Comparison of ENCODE assay signal across 9 cellular contexts in the genomic region with DNA sequence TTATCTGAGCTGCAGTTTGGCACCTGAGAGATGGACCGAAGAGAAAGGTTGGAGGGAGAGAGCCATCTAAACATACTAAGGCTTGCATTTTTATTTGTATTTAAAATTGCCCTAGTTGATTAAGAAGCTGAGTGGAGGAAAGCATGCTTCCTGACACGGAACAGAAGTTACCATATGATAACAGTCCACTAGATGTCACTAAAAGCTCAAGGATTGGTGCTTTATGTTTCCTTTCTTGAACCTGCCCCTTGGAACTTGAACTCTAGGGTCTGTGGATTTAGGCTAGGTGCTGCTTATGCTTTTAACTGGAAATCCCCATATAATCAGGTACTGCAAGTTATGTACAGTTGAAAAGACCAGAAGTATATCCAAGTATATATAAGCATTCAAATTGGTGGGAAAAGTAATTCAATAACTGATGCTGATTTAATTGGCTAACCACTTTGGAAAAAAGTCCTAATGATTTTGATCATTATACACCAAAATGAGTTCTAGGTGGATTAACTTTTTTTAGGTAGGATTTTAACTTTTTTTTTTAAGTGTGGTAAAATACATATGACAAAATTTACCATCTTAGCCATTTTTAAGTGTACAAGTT. TPM values are rescaled to one million over a fixed set of nuclear protein-coding genes. Genes with fewer than 3 reads are reported as not detected.
DNase-seq lines count a peak whose midpoint lies in the region; ATAC-seq and TF ChIP-seq lines count a peak whose summit lies in the region.
"Had no signal": no experiment of that assay in that cellular context is flagged by ENCODE, and none has a peak within 500 bp of the region (broad histone marks: within the 10 kb centered on the region; RNA-seq: fewer than 3 reads in every experiment).

No MANE protein-coding gene starts in this region.

- DNase-seq in NCI-H524 (lab: John Stamatoyannopoulos, UW): peak; percentile 4 to 64
- no peak for DNase-seq in NCI-H524 treated with DMSO at 0.1 percent for 48 hours (lab: John Stamatoyannopoulos, UW)
- DNase-seq in HCT116 (ENCODE audit: low read depth, low spot score): peak; percentile 50
- peak; percentile 67 for DNase-seq in NB4 (ENCODE audit: low read depth)
- DNase-seq in SW480 (ENCODE audit: low spot score): peak; percentile 64
- DNase-seq in fibroblast of villous mesenchyme (ENCODE audit: low read depth): peak; percentile 49
- DNase-seq in osteocyte (ENCODE audit: extremely low spot score, unreplicated experiment): no peak
- DNase-seq in effector CD8-positive, alpha-beta T cell (lab: John Stamatoyannopoulos, UW): no peak

- H2AFZ ChIP-seq in HCT116 (ENCODE audit: low read depth, low read length, poor library complexity, severe bottlenecking): no peak overlapping the region

- H3K4me1 Mint-ChIP-seq in osteocyte (ENCODE audit: unreplicated experiment): no peaks in the 10 kb centered on the region
- H3K4me1 Mint-ChIP-seq: CD8-positive, alpha-beta memory T cell had no signal

- H3K27ac Mint-ChIP-seq in osteocyte (ENCODE audit: unreplicated experiment): no peak overlapping the region
- H3K27ac Mint-ChIP-seq: CD8-positive, alpha-beta memory T cell had no signal

- CTCF ChIA-PET in HCT116 (lab: Charles Lee): interaction anchor here (1.0 to 2.0 kb wide), 12 partner anchors 180 to 993 kb away, joined by 3 to 12 read pairs (median 4); a partner anchor contains a TSS

- no peaks in the 10 kb centered on the region for H3K9me3 Mint-ChIP-seq in osteocyte (ENCODE audit: unreplicated experiment)
- H3K9me3 Mint-ChIP-seq: CD8-positive, alpha-beta memory T cell had no signal

- H4K20me1 ChIP-seq in HCT116 (ENCODE audit: insufficient read depth): no peaks in the 10 kb centered on the region

- TF ChIP-seq CTCF in HCT116 (IDR thresholded peaks at IDR 0.05 in 2 of 3, conservative IDR thresholded peaks at IDR 0.05 in 1 of 3; ENCODE audit: borderline replicate concordance in 1 of 3, insufficient read depth in 1 of 3, low read depth in 2 of 3, low read length in 2 of 3) (peak; percentile 46 to 74 (median 72)), NB4 (IDR thresholded peaks at IDR 0.05; ENCODE audit: low read depth, low read length) (peak; percentile 44), fibroblast of villous mesenchyme (IDR thresholded peaks at IDR 0.05; ENCODE audit: insufficient read depth, low read depth, low read length) (peak; percentile 74), osteocyte (IDR thresholded peaks at IDR 0.05) (peak; percentile 82)

- H3K36me3 Mint-ChIP-seq in osteocyte (ENCODE audit: unreplicated experiment): no peaks in the 10 kb centered on the region
- H3K36me3 Mint-ChIP-seq: CD8-positive, alpha-beta memory T cell had no signal

- H3K9me3 ChIP-seq in HCT116 (ENCODE audit: control insufficient read depth in 1 of 2, insufficient read depth in 1 of 2, low read depth in 1 of 2, low read length in 2 of 2): no peaks in the 10 kb centered on the region

- TF ChIP-seq POLR2A in HCT116 (IDR thresholded peaks at IDR 0.05; ENCODE audit: borderline replicate concordance, extremely low read depth, insufficient read depth, insufficient read length) (no peak), NB4 (IDR thresholded peaks at IDR 0.05; ENCODE audit: extremely low read depth, insufficient read length) (no peak)

- no peak overlapping the region for H3K4me3 ChIP-seq in HCT116 (replicated peaks in 1 of 2; ENCODE audit: low read depth in 1 of 2, low read length in 2 of 2)
- H3K4me3 ChIP-seq in NB4 (ENCODE audit: low read depth, low read length): no peak overlapping the region
- no peak overlapping the region for H3K4me3 ChIP-seq in fibroblast of villous mesenchyme (ENCODE audit: low read depth, low read length)

- ATAC-seq in HCT116: peak; percentile 91

- H3K79me2 ChIP-seq in HCT116 (ENCODE audit: insufficient read depth, low read length): no peaks in the 10 kb centered on the region

- BruUV-seq in HCT116 (replicated peaks; lab: Mats Ljungman, UMichigan): no TSS peak

- intact Hi-C loops in HCT116 (cut with micrococcal nuclease): loop anchor here (1.0 to 10.0 kb wide), 5 partner anchors 180 to 996 kb away; a partner anchor contains a TSS

- H3K4me2 ChIP-seq in HCT116 (ENCODE audit: low read length): no peak overlapping the region

- no peak overlapping the region for H3K4me3 Mint-ChIP-seq in osteocyte (ENCODE audit: unreplicated experiment)
- H3K4me3 Mint-ChIP-seq: CD8-positive, alpha-beta memory T cell had no signal

- H3K36me3 ChIP-seq in HCT116 (ENCODE audit: control insufficient read depth in 1 of 2, insufficient read depth in 2 of 2, low read length in 2 of 2): no peaks in the 10 kb centered on the region; a peak in 1 of 4 replicates

- no peaks in the 10 kb centered on the region for H3K4me1 ChIP-seq in HCT116 (ENCODE audit: control insufficient read depth in 1 of 2, insufficient read depth in 2 of 2, low read length in 2 of 2)

- no peak overlapping the region for H3K9ac ChIP-seq in HCT116 (ENCODE audit: low read length)

- H3K27ac ChIP-seq in HCT116 (ENCODE audit: low read depth, low read length): no peak overlapping the region

- H3K27me3 ChIP-seq in HCT116 (ENCODE audit: insufficient read depth, low read length): peaks cover 59% of the 10 kb centered on the region

- peaks cover 54% of the 10 kb centered on the region for H3K27me3 Mint-ChIP-seq in osteocyte (ENCODE audit: unreplicated experiment)

- POLR2A ChIA-PET in HCT116 (lab: Charles Lee): no interaction called here

- RAD21 ChIA-PET in HCT116 (lab: Charles Lee; ENCODE audit: low non-redundant PET in 1 of 2, low total read pairs in 2 of 2, uncharacterized antibody in 2 of 2, unreplicated experiment in 2 of 2): no interaction called here

- no peaks in the 10 kb centered on the region for H3K9me2 ChIP-seq in HCT116 (ENCODE audit: insufficient read depth)

- peak; percentile 91 for TF ChIP-seq RAD21 in HCT116 (IDR thresholded peaks at IDR 0.05; ENCODE audit: low read depth)

TF ChIP-seq in HCT116, 20 proteins besides CTCF, POLR2A, EP300 and RAD21:
- TF ChIP-seq SIN3A (IDR thresholded peaks at IDR 0.05; ENCODE audit: low read depth): no peak
- TF ChIP-seq EZH2 (IDR thresholded peaks at IDR 0.05): no peak
- no peak for TF ChIP-seq EGR1 (IDR thresholded peaks at IDR 0.05; ENCODE audit: low read depth)
- no peak for TF ChIP-seq ZNF274 (IDR thresholded peaks at IDR 0.05; ENCODE audit: low read depth, low read length)
- no peak for TF ChIP-seq CEBPB (IDR thresholded peaks at IDR 0.05; ENCODE audit: low read depth)
- TF ChIP-seq SRF (IDR thresholded peaks at IDR 0.05; ENCODE audit: low read depth): no peak
- TF ChIP-seq, protein P1, sequence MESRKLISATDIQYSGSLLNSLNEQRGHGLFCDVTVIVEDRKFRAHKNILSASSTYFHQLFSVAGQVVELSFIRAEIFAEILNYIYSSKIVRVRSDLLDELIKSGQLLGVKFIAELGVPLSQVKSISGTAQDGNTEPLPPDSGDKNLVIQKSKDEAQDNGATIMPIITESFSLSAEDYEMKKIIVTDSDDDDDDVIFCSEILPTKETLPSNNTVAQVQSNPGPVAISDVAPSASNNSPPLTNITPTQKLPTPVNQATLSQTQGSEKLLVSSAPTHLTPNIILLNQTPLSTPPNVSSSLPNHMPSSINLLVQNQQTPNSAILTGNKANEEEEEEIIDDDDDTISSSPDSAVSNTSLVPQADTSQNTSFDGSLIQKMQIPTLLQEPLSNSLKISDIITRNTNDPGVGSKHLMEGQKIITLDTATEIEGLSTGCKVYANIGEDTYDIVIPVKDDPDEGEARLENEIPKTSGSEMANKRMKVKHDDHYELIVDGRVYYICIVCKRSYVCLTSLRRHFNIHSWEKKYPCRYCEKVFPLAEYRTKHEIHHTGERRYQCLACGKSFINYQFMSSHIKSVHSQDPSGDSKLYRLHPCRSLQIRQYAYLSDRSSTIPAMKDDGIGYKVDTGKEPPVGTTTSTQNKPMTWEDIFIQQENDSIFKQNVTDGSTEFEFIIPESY (IDR thresholded peaks at IDR 0.05; ENCODE audit: extremely low read depth, insufficient replicate concordance, low read length): no peak
- TF ChIP-seq SP1 (IDR thresholded peaks at IDR 0.05; ENCODE audit: low read depth): no peak
- TF ChIP-seq ZFX (IDR thresholded peaks at IDR 0.05): no peak
TF ChIP-seq in HCT116: peak in this region for 0.

RNA-seq across cellular contexts. Expression of a gene that starts 9.5 kb away (rescaled TPM):
- 0.12 TPM for total RNA-seq in HCT116 (2021; ENCODE audit: unreplicated experiment)
- 0.03 and 0.06 TPM in 2 replicates for polyA plus RNA-seq in HCT116 (2012)
- total RNA-seq in fibroblast of villous mesenchyme: under 0.01 TPM in 1 of 2 replicates, not detected in the other
- not detected in 2 replicates for total RNA-seq in osteocyte
- total RNA-seq: CD8-positive, alpha-beta memory T cell had no signal
- polyA plus RNA-seq: CD8-positive, alpha-beta memory T cell had no signal

Comparison
In these comparisons a context has a peak if more than half of its experiments do, and no peak if none do; other contexts are left out.
1. DNase-seq: peak in NCI-H524 (2 of 2), HCT116 (single experiment), NB4 (single experiment), SW480 (single experiment) and fibroblast of villous mesenchyme (single experiment); none in NCI-H524 treated with DMSO at 0.1 percent for 48 hours (single experiment), osteocyte (single experiment) and effector CD8-positive, alpha-beta T cell (single experiment).
2. Peak in every context shown above with its lines, with median percentiles within 50 percentile points of each other: CTCF ChIP-seq.